ENCODE assay signal across 31 cellular contexts in the genomic region with DNA sequence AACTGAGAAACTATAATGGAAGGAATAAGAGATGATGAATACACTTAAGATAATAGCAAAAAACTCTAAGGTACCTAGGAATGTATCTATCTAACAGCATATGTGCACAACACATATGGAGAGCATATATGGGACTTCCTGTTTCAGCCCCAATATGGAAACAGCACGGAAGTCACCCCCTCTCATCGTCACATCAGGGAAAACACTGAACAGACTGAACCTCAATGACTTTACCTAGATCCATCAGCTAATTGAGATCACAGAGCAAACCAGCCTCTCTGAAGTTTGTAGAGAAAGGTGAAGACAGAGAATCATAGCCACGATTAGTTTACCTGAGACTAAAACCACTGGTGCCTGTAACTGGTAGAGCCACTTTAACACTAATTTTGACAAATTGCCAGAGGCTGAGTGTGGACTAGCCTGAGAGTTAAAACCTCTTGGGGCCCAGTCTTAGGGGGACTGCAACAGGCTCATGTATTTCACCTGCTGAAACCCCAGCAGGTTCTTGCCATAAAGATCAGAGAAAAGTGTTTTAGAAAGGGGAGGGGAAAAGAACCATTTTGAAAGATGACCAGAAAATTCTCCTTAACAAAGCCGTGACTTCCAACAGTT.
DNase-seq lines count a peak whose midpoint lies in the region; ATAC-seq, FAIRE-seq and TF ChIP-seq lines count a peak whose summit lies in the region.
"Had no signal": no experiment of that assay in that cellular context is flagged by ENCODE, and none has a peak within 500 bp of the region (broad histone marks: within the 10 kb centered on the region; RNA-seq: fewer than 3 reads in every experiment).

No MANE protein-coding gene starts in this region.

- H3K4me3 ChIP-seq in OCI-LY7 (ENCODE audit: low read depth, low read length, poor library complexity, severe bottlenecking) (no peak overlapping the region), HepG2 (replicated peaks in 1 of 3; ENCODE audit: insufficient read depth in 1 of 3, low read depth in 2 of 3, low read length in 3 of 3) (no peak overlapping the region)
- H3K4me3 ChIP-seq: BLaER1, cardiac muscle cell, colonic mucosa, K562, neural progenitor cell, pancreas, skin epidermis, suprapubic skin had no signal

- H3K36me3 Mint-ChIP-seq in Calu3 (ENCODE audit: insufficient read depth, unreplicated experiment) (no peaks in the 10 kb centered on the region), progenitor cell of endocrine pancreas (ENCODE audit: insufficient read depth) (peaks cover 1% of the 10 kb centered on the region)
- H3K36me3 Mint-ChIP-seq in activated naive CD8-positive, alpha-beta T cell treated with anti-CD3 and anti-CD28 coated beads for 36 hours = no peaks in the 10 kb centered on the region
- H3K36me3 Mint-ChIP-seq: neural progenitor cell had no signal

- in situ Hi-C loops in HepG2 (cut with HindIII; ENCODE audit: extremely low pct_ligation_motif_present, low pct_unique_long_range_greater_than_20kb) = no loop called here

- TF ChIP-seq EP300 in HepG2 (IDR thresholded peaks at IDR 0.05; ENCODE audit: low read depth in 2 of 2, low read length in 2 of 2) (no peak), HepG2 (CRISPR knock-in tag; IDR thresholded peaks at IDR 0.05; ENCODE audit: borderline replicate concordance) (no peak)

- DNase-seq in Calu3 (no peak), ELF-1 (ENCODE audit: low read depth, low spot score) (peak; percentile 8), OCI-LY7 (ENCODE audit: low spot score) (peak; percentile 2), left kidney (ENCODE audit: low read depth, low spot score) (peak; percentile 26), HepG2 (ENCODE audit: low spot score) (no peak), progenitor cell of endocrine pancreas (ENCODE audit: low spot score, unreplicated experiment) (no peak)
- no peak for DNase-seq in activated naive CD8-positive, alpha-beta T cell treated with anti-CD3 and anti-CD28 coated beads for 36 hours
- DNase-seq: activated CD4-positive, alpha-beta T cell treated with anti-CD3 and anti-CD28 coated beads for 1 hour; activated effector memory CD4-positive, alpha-beta T cell treated with anti-CD3 and anti-CD28 coated beads, Interleukin-2, amount 50 U/mL, for 16 hours; activated T-cell treated with anti-CD3 and anti-CD28 coated beads, Interleukin-2, amount 50 U/mL, for 1 hour; colonic mucosa; COR-L47; DND-41; effector CD8-positive, alpha-beta T cell; left colon; NCI-H1092 treated with DMSO at 0.1 percent for 48 hours; NCI-H1930; NCI-H2227 treated with DMSO at 0.1 percent for 48 hours; pancreas; retina; SK-N-SH; stimulated activated naive CD4-positive, alpha-beta T cell treated with Interleukin-2 at 50 U/mL for 16 hours had no signal

- POLR2A ChIA-PET in OCI-LY7 (lab: Charles Lee) = no interaction called here
- POLR2A ChIA-PET in HepG2 (lab: Yijun Ruan, JAX) = no interaction called here

- no peak for TF ChIP-seq RAD21 in HepG2 (CRISPR knock-in tag; IDR thresholded peaks at IDR 0.05)

- BruUV-seq in Calu3 (replicated peaks; lab: Mats Ljungman, UMichigan) (no TSS peak), OCI-LY7 (replicated peaks; lab: Mats Ljungman, UMichigan) (no TSS peak), HepG2 (replicated peaks; lab: Mats Ljungman, UMichigan) (no TSS peak)

- H3K4me2 ChIP-seq in OCI-LY7 (ENCODE audit: low read length) (peak overlapping the region; percentile 17; the same call in 1 of the 2 replicates), HepG2 (ENCODE audit: low read depth, low read length) (no peak overlapping the region)
- H3K4me2 ChIP-seq: BLaER1, neural progenitor cell, SK-N-SH had no signal

- CTCF ChIA-PET in Calu3 (lab: Charles Lee) (interaction anchor here (0.7 kb wide), 1 partner anchor 332 kb away, joined by 4 read pairs; no protein-coding TSS in a partner anchor), OCI-LY7 (lab: Charles Lee; ENCODE audit: unreplicated experiment) (no interaction called here), HepG2 (lab: Yijun Ruan, JAX; ENCODE audit: low intra/inter-chr PET ratio, low total read pairs) (no interaction called here)

- intact Hi-C loops in Calu3 (cut with micrococcal nuclease; ENCODE audit: unreplicated experiment) = no loop called here
- intact Hi-C loops in OCI-LY7 (cut with micrococcal nuclease; ENCODE audit: unreplicated experiment) = no loop called here
- intact Hi-C loops in HepG2 (cut with micrococcal nuclease; ENCODE audit: unreplicated experiment) = no loop called here

- H3K4me1 ChIP-seq in OCI-LY7 (ENCODE audit: insufficient read depth, low read length, poor library complexity, severe bottlenecking) (peaks cover 6% of the 10 kb centered on the region), HepG2 (ENCODE audit: insufficient read depth, low read length) (no peaks in the 10 kb centered on the region)
- H3K4me1 ChIP-seq: BLaER1, colonic mucosa, neural progenitor cell, pancreas, suprapubic skin had no signal

- TF ChIP-seq CTCF in Calu3 (IDR thresholded peaks at IDR 0.05; ENCODE audit: unreplicated experiment) (no peak), OCI-LY7 (conservative IDR thresholded peaks at IDR 0.05; ENCODE audit: low read length) (no peak), HepG2 (CRISPR knock-in tag; IDR thresholded peaks at IDR 0.05) (no peak), progenitor cell of endocrine pancreas (IDR thresholded peaks at IDR 0.05; ENCODE audit: unreplicated experiment) (no peak)

- no peak overlapping the region for H3K9ac ChIP-seq in HepG2 (ENCODE audit: insufficient read depth, low read depth, low read length)
- H3K9ac ChIP-seq: BLaER1, neural progenitor cell, SK-N-SH had no signal

- H3K9me2 ChIP-seq in OCI-LY7 (ENCODE audit: insufficient read depth, low read length) = no peaks in the 10 kb centered on the region
- H3K9me2 ChIP-seq: SK-N-SH had no signal

- H3K9me3 Mint-ChIP-seq in Calu3 (ENCODE audit: low read depth, unreplicated experiment) = peaks cover 4% of the 10 kb centered on the region
- peaks cover 62% of the 10 kb centered on the region for H3K9me3 Mint-ChIP-seq in progenitor cell of endocrine pancreas (ENCODE audit: low read depth)
- no peaks in the 10 kb centered on the region for H3K9me3 Mint-ChIP-seq in activated naive CD8-positive, alpha-beta T cell treated with anti-CD3 and anti-CD28 coated beads for 36 hours

- no peaks in the 10 kb centered on the region for H3K9me3 ChIP-seq in OCI-LY7 (ENCODE audit: low read length)
- H3K9me3 ChIP-seq in HepG2 (ENCODE audit: low read length) = no peaks in the 10 kb centered on the region
- H3K9me3 ChIP-seq: BLaER1, colonic mucosa, pancreas, SK-N-SH, suprapubic skin had no signal

- peaks cover 0 to 17% of the 10 kb centered on the region in 2 experiments; a peak in 2 of 5 replicates for H3K27me3 ChIP-seq in HepG2 (ENCODE audit: control insufficient read depth in 1 of 2, insufficient read depth in 2 of 2, low read length in 2 of 2)
- H3K27me3 ChIP-seq: BLaER1, cardiac muscle cell, colonic mucosa, neural progenitor cell, pancreas had no signal

- H3K4me1 Mint-ChIP-seq in Calu3 (ENCODE audit: low read depth, unreplicated experiment) (peaks cover 8% of the 10 kb centered on the region), progenitor cell of endocrine pancreas (ENCODE audit: low read depth) (no peaks in the 10 kb centered on the region)
- H3K4me1 Mint-ChIP-seq in activated naive CD8-positive, alpha-beta T cell treated with anti-CD3 and anti-CD28 coated beads for 36 hours = no peaks in the 10 kb centered on the region

- peak overlapping the region; percentile 44 for H3K4me3 Mint-ChIP-seq in Calu3 (ENCODE audit: low read depth, unreplicated experiment)
- no peak overlapping the region for H3K4me3 Mint-ChIP-seq in progenitor cell of endocrine pancreas (ENCODE audit: low read depth)
- no peak overlapping the region for H3K4me3 Mint-ChIP-seq in activated naive CD8-positive, alpha-beta T cell treated with anti-CD3 and anti-CD28 coated beads for 36 hours
- H3K4me3 Mint-ChIP-seq: neural progenitor cell had no signal

- H3K27me3 Mint-ChIP-seq in Calu3 (ENCODE audit: unreplicated experiment) (peaks cover 27% of the 10 kb centered on the region), progenitor cell of endocrine pancreas (no peaks in the 10 kb centered on the region)
- peaks cover 15% of the 10 kb centered on the region for H3K27me3 Mint-ChIP-seq in activated naive CD8-positive, alpha-beta T cell treated with anti-CD3 and anti-CD28 coated beads for 36 hours

- no peak for TF ChIP-seq POLR2A in HepG2 (IDR thresholded peaks at IDR 0.05; ENCODE audit: insufficient read depth in 1 of 2, low read depth in 2 of 2, low read length in 2 of 2)

- peak overlapping the region; percentile 69; the same call in 1 of the 2 replicates for H2AFZ ChIP-seq in OCI-LY7 (ENCODE audit: low read length)
- no peak overlapping the region for H2AFZ ChIP-seq in HepG2 (ENCODE audit: low read length)
- H2AFZ ChIP-seq: neural progenitor cell had no signal

- H4K20me1 ChIP-seq in OCI-LY7 (ENCODE audit: insufficient read depth, low read length) = no peaks in the 10 kb centered on the region
- H4K20me1 ChIP-seq in HepG2 (ENCODE audit: insufficient read depth, low read length) = no peaks in the 10 kb centered on the region
- H4K20me1 ChIP-seq: BLaER1 had no signal

- no peaks in the 10 kb centered on the region for H3K79me2 ChIP-seq in OCI-LY7 (ENCODE audit: insufficient read depth, low read depth, low read length)
- no peaks in the 10 kb centered on the region for H3K79me2 ChIP-seq in HepG2 (ENCODE audit: insufficient read depth, low read length)

- H3K27ac Mint-ChIP-seq in Calu3 (ENCODE audit: unreplicated experiment) (no peak overlapping the region), progenitor cell of endocrine pancreas (no peak overlapping the region)
- H3K27ac Mint-ChIP-seq in activated naive CD8-positive, alpha-beta T cell treated with anti-CD3 and anti-CD28 coated beads for 36 hours = no peak overlapping the region
- H3K27ac Mint-ChIP-seq: neural progenitor cell had no signal

- 5% methylated on average over 3 of the region's 4 CpGs for WGBS in HepG2 (ENCODE audit: low lambda C conversion rate)

- no peak for FAIRE-seq in HepG2 (lab: Jason Lieb, UNC)
- FAIRE-seq: astrocyte, GM18507, K562, pancreas had no signal

- H3K36me3 ChIP-seq in OCI-LY7 (ENCODE audit: insufficient read depth, low read length) = no peaks in the 10 kb centered on the region
- H3K36me3 ChIP-seq in HepG2 (replicated peaks in 1 of 2; ENCODE audit: control insufficient read depth in 1 of 2, insufficient read depth in 2 of 2, low read length in 2 of 2) = no peaks in the 10 kb centered on the region
- H3K36me3 ChIP-seq: BLaER1, cardiac muscle cell, colonic mucosa, neural progenitor cell, pancreas, suprapubic skin had no signal

- ATAC-seq in HepG2 (no peak), GM21423 (IDR thresholded peaks at IDR 0.05; ENCODE audit: unreplicated experiment) (no peak)
- ATAC-seq: K562, left colon, pancreas had no signal

- H3K27ac ChIP-seq in OCI-LY7 (ENCODE audit: low read depth, low read length, poor library complexity, severe bottlenecking) (no peak overlapping the region), HepG2 (ENCODE audit: extremely low read length, insufficient read depth, low read length) (no peak overlapping the region)
- H3K27ac ChIP-seq: BLaER1, cardiac muscle cell, colonic mucosa, neural progenitor cell, pancreas, skin epidermis, suprapubic skin had no signal

TF ChIP-seq in HepG2, 621 proteins besides CTCF, POLR2A, EP300 and RAD21 (continues in another document):
- no peak for TF ChIP-seq TP53 (CRISPR knock-in tag; conservative IDR thresholded peaks at IDR 0.05)
- TF ChIP-seq GZF1 (CRISPR knock-in tag; IDR thresholded peaks at IDR 0.05) = no peak
- no peak for TF ChIP-seq ZNF232 (CRISPR knock-in tag; IDR thresholded peaks at IDR 0.05; ENCODE audit: borderline replicate concordance)
- TF ChIP-seq ZNF879 (CRISPR knock-in tag; IDR thresholded peaks at IDR 0.05) = no peak

Comparison
In these comparisons a context has a peak if more than half of its experiments do, and no peak if none do; other contexts are left out.
1. DNase-seq: peak in ELF-1 (single experiment), OCI-LY7 (single experiment) and left kidney (single experiment); none in Calu3 (single experiment), HepG2 (single experiment), progenitor cell of endocrine pancreas (single experiment) and activated naive CD8-positive, alpha-beta T cell treated with anti-CD3 and anti-CD28 coated beads for 36 hours (single experiment).